ENCODE assay signal across 8 cellular contexts in genomic region chr7:26681819-26682418, GRCh38.
DNase-seq lines count a peak whose midpoint lies in the region; ATAC-seq, FAIRE-seq and TF ChIP-seq lines count a peak whose summit lies in the region.

No MANE protein-coding gene starts in this region.

- intact Hi-C loops in Panc1 (cut with micrococcal nuclease; ENCODE audit: unreplicated experiment) (loop anchor here (2.0 kb wide), 1 partner anchor 479 kb away; no protein-coding TSS in a partner anchor), stomach (cut with DNase I; ENCODE audit: low total_unique reads) (loop anchor here (5.0 kb wide), 1 partner anchor 480 kb away; no protein-coding TSS in a partner anchor)

- H3K4me1 ChIP-seq in Panc1 (ENCODE audit: control insufficient read depth, insufficient read depth, low read length) (0 out of 2 replicates have a peak, but pooled peaks cover 3% of the 10 kb centered on the region), stomach (peaks cover 0 to 19% (median 0%) of the 10 kb centered on the region in 4 donors)

- H3K4me3 ChIP-seq in Panc1 (ENCODE audit: low read depth in 2 of 2, low read length in 2 of 2) (no peak overlapping the region), stomach (no peak overlapping the region)

- H3K27me3 ChIP-seq in Panc1 (ENCODE audit: control insufficient read depth, insufficient read depth, low read length) (no peaks in the 10 kb centered on the region), stomach (no peaks in the 10 kb centered on the region)

- no peak overlapping the region for H3K27ac ChIP-seq in Panc1 (ENCODE audit: low read length)
- no peak overlapping the region for H3K27ac ChIP-seq in stomach

- CTCF ChIA-PET in Panc1 (lab: Charles Lee), result interaction anchor here (0.6 to 2.6 kb wide), 10 partner anchors 25 to 498 kb away, joined by 3 to 18 read pairs (median 3); partner anchors contain the start of gene HOXA5

- FAIRE-seq in H54 (lab: Jason Lieb, UNC), result peak; percentile 93

- BruUV-seq in Panc1 (replicated peaks; lab: Mats Ljungman, UMichigan), result no TSS peak

- peak; percentile 56 for DNase-seq in CD1c-positive myeloid dendritic cell (ENCODE audit: extremely low spot score)
- no peak for DNase-seq in H54 (ENCODE audit: insufficient read length, low spot score)
- no peak for DNase-seq in Panc1 (ENCODE audit: low read depth, low spot score)
- DNase-seq in fibroblast of peridontal ligament (ENCODE audit: extremely low read depth), result peak; percentile 55
- DNase-seq in stomach, result no peak
- DNase-seq in stimulated activated CD4-positive, alpha-beta T cell treated with anti-CD3 and anti-CD28 coated beads, Interleukin-4, amount 100 ng/mL, for 24 hours, result no peak

- POLR2A ChIA-PET in Panc1 (lab: Charles Lee), result interaction anchor here (0.6 kb wide), 1 partner anchor 661 kb away, joined by 7 read pairs; no protein-coding TSS in a partner anchor

- 42 to 56% (median 51%) methylated on average over 3 of the region's 3 CpGs for WGBS in stomach, 5 donors

- H3K36me3 ChIP-seq in Panc1 (ENCODE audit: control insufficient read depth, insufficient read depth, low read length) (no peaks in the 10 kb centered on the region), stomach (no peaks in the 10 kb centered on the region)

- no peaks in the 10 kb centered on the region for H3K9me3 ChIP-seq in Panc1 (ENCODE audit: control insufficient read depth, insufficient read depth, low read depth, low read length)
- H3K9me3 ChIP-seq in stomach, result no peaks in the 10 kb centered on the region

- TF ChIP-seq POLR2A in H54 (IDR thresholded peaks at IDR 0.05; ENCODE audit: low read depth, low read length) (no peak), stomach (IDR thresholded peaks at IDR 0.05) (no peak)

- TF ChIP-seq EP300 in stomach (IDR thresholded peaks at IDR 0.05), result no peak

- TF ChIP-seq CTCF in Panc1 (IDR thresholded peaks at IDR 0.05) (peak; percentile 90), stomach (IDR thresholded peaks at IDR 0.05) (peak in 5 of 7 experiments; percentile 18 to 63 (median 61))

- peak; percentile 71; the same call in 1 of the 2 replicates for ATAC-seq in Panc1
- ATAC-seq in GM21390 (IDR thresholded peaks at IDR 0.05; ENCODE audit: unreplicated experiment), result no peak
- ATAC-seq in HG02571 (IDR thresholded peaks at IDR 0.05; ENCODE audit: unreplicated experiment), result no peak

- in situ Hi-C loops in Panc1 (cut with HindIII; ENCODE audit: low pct_unique_long_range_greater_than_20kb, low sequenced_read_pairs), result no loop called here

Comparison
In these comparisons a context has a peak if more than half of its experiments do, and no peak if none do; other contexts are left out.
1. DNase-seq: peak in CD1c-positive myeloid dendritic cell (single experiment) and fibroblast of peridontal ligament (single experiment); none in H54 (single experiment), Panc1 (single experiment), stomach (single experiment) and stimulated activated CD4-positive, alpha-beta T cell treated with anti-CD3 and anti-CD28 coated beads, Interleukin-4, amount 100 ng/mL, for 24 hours (single experiment).